In the genomic region with DNA sequence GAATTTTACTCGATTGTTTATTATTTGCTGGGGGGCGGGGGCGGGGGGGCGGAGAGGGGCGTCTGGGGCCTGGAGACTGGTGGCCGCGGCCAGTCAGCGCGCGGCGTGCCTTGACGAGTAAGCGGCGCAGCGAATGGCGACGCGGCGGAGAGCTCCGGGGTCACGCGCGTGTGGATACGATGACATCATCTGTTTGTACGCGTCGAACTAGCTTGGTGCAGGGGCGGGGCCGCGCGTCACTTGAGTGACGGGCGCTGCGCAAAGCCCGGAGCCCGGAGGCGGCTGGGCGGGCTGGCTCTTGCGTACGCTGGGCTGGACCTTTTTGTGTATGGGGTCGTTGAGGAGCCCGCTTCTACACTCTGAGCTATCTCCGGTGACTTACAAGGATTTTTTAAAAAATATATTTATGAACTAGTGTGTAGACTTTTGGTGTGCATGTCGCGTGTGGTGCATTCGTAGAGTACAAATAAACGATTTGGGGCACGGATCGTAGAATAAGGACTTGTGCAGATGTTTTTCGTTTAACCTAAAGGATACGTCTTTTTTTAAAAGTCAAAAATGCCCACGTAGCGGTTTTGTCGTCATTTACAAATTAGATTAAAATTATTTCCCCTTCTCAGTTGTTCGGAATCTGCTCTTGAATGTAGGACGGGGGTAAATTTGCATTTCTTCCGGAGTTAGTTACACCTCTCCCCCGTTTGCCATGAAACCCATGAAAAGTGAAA, we compare ENCODE assay signal across 1 cellular context.
TF ChIP-seq lines count a peak whose summit lies in the region.

No MANE protein-coding gene starts in this region.

TF ChIP-seq in liver, 16 proteins besides CTCF, POLR2A, EP300 and RAD21 (continued from another document):
- TF ChIP-seq TAF1 (conservative IDR thresholded peaks at IDR 0.05) (peak; percentile 50), HNF4A (conservative IDR thresholded peaks at IDR 0.05) (peak in 1 of 2 donors; percentile 8)
